1 cellular context compared by ENCODE assay signal in the genomic region with DNA sequence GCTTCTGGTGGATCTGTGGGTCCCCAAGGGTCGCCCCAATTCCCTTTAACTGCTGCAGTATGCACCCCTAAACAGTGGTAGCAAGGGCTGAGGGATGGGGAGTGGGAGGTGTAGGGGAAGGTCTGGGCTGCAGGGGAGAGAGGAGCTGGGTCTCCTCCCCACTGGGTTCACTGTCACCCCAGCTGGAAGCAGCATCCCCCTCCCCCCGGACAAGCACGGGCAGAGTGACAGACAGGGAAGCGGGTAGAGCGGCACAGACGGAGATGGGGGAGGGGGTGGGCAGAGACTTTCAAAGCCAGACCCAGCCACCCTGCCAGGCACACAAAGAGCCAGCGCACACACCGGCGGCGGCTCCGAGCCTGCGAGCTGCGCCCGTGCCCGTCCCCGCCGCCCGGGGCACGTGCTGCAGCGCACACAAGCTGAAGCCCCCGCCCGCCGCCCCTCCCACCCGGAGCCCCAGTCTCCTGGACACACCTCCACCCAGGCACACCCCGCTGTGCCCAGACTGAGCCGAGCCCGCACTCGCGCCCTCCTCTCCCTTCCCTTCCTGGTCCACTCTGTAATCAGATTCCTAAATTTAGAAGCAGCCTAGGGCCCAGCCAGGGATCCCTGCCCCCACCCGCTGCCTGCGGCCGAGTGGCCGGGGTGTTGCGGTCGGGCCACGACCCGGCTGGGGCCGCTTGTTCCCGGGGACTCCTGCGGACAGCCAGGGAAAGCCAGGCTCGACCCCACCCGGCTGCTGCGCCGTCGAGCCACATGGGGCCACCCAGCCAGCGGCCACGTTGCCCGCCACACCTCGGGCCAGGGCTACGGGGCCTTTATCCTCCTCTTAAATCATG.
TF ChIP-seq lines count a peak whose summit lies in the region.

No MANE protein-coding gene starts in this region.

TF ChIP-seq in K562, 482 proteins besides CTCF, POLR2A, EP300 and RAD21 (continued from another document):
- TF ChIP-seq, protein P1, sequence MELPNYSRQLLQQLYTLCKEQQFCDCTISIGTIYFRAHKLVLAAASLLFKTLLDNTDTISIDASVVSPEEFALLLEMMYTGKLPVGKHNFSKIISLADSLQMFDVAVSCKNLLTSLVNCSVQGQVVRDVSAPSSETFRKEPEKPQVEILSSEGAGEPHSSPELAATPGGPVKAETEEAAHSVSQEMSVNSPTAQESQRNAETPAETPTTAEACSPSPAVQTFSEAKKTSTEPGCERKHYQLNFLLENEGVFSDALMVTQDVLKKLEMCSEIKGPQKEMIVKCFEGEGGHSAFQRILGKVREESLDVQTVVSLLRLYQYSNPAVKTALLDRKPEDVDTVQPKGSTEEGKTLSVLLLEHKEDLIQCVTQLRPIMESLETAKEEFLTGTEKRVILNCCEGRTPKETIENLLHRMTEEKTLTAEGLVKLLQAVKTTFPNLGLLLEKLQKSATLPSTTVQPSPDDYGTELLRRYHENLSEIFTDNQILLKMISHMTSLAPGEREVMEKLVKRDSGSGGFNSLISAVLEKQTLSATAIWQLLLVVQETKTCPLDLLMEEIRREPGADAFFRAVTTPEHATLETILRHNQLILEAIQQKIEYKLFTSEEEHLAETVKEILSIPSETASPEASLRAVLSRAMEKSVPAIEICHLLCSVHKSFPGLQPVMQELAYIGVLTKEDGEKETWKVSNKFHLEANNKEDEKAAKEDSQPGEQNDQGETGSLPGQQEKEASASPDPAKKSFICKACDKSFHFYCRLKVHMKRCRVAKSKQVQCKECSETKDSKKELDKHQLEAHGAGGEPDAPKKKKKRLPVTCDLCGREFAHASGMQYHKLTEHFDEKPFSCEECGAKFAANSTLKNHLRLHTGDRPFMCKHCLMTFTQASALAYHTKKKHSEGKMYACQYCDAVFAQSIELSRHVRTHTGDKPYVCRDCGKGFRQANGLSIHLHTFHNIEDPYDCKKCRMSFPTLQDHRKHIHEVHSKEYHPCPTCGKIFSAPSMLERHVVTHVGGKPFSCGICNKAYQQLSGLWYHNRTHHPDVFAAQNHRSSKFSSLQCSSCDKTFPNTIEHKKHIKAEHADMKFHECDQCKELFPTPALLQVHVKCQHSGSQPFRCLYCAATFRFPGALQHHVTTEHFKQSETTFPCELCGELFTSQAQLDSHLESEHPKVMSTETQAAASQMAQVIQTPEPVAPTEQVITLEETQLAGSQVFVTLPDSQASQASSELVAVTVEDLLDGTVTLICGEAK (IDR thresholded peaks at IDR 0.05): no peak
- TF ChIP-seq, protein P1 (CRISPR knock-in tag; IDR thresholded peaks at IDR 0.05): 0 out of 2 replicates have a peak, but pooled peaks have one; percentile 12
- TF ChIP-seq, protein P2, sequence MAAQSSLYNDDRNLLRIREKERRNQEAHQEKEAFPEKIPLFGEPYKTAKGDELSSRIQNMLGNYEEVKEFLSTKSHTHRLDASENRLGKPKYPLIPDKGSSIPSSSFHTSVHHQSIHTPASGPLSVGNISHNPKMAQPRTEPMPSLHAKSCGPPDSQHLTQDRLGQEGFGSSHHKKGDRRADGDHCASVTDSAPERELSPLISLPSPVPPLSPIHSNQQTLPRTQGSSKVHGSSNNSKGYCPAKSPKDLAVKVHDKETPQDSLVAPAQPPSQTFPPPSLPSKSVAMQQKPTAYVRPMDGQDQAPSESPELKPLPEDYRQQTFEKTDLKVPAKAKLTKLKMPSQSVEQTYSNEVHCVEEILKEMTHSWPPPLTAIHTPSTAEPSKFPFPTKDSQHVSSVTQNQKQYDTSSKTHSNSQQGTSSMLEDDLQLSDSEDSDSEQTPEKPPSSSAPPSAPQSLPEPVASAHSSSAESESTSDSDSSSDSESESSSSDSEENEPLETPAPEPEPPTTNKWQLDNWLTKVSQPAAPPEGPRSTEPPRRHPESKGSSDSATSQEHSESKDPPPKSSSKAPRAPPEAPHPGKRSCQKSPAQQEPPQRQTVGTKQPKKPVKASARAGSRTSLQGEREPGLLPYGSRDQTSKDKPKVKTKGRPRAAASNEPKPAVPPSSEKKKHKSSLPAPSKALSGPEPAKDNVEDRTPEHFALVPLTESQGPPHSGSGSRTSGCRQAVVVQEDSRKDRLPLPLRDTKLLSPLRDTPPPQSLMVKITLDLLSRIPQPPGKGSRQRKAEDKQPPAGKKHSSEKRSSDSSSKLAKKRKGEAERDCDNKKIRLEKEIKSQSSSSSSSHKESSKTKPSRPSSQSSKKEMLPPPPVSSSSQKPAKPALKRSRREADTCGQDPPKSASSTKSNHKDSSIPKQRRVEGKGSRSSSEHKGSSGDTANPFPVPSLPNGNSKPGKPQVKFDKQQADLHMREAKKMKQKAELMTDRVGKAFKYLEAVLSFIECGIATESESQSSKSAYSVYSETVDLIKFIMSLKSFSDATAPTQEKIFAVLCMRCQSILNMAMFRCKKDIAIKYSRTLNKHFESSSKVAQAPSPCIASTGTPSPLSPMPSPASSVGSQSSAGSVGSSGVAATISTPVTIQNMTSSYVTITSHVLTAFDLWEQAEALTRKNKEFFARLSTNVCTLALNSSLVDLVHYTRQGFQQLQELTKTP (IDR thresholded peaks at IDR 0.05; ENCODE audit: low read depth in 1 of 2, partially characterized antibody in 2 of 2): peak in 1 of 2 experiments; percentile 43
- TF ChIP-seq CXXC5 (CRISPR knock-in tag; IDR thresholded peaks at IDR 0.05) (peak; percentile 60), ZKSCAN1 (IDR thresholded peaks at IDR 0.05; ENCODE audit: low read depth, low read length) (0 out of 2 replicates have a peak, but pooled peaks have one; percentile 15), MYC (IDR thresholded peaks at IDR 0.05; ENCODE audit: low read depth, low read length) (peak; percentile 11; the same call in 1 of the 2 replicates), MYC (CRISPR knock-in tag; IDR thresholded peaks at IDR 0.05; ENCODE audit: borderline replicate concordance, low read depth) (no peak), SLC30A9 (CRISPR knock-in tag; IDR thresholded peaks at IDR 0.05) (no peak), NCOA1 (IDR thresholded peaks at IDR 0.05; ENCODE audit: low read depth) (no peak), ATF7 (IDR thresholded peaks at IDR 0.05) (no peak), CHD4 (IDR thresholded peaks at IDR 0.05; ENCODE audit: insufficient read depth, insufficient replicate concordance, low read depth, low read length, poor library complexity, severe bottlenecking) (no peak), MEF2A (IDR thresholded peaks at IDR 0.05; ENCODE audit: control insufficient read depth, low read depth, low read length) (peak; percentile 79), MAZ (CRISPR knock-in tag; conservative IDR thresholded peaks at IDR 0.05 in 1 of 2, IDR thresholded peaks at IDR 0.05 in 1 of 2) (peak; percentile 4 to 28; a peak in 2 of 4 replicates), HMGN3 (IDR thresholded peaks at IDR 0.05; ENCODE audit: borderline replicate concordance, extremely low read depth, insufficient read length, low read depth, low read length) (peak; percentile 30), SMARCA5 (IDR thresholded peaks at IDR 0.05) (no peak), ADNP (tag; IDR thresholded peaks at IDR 0.05) (no peak), CCNT2 (IDR thresholded peaks at IDR 0.05; ENCODE audit: borderline replicate concordance, extremely low read depth, insufficient read length, low read depth, low read length) (peak; percentile 67), TAF1 (IDR thresholded peaks at IDR 0.05; ENCODE audit: control insufficient read depth, extremely low read depth, insufficient read depth, low read length, severe bottlenecking) (peak; percentile 45), NFIC (IDR thresholded peaks at IDR 0.05) (peak; percentile 14; the same call in 1 of the 2 replicates), CBX8 (IDR thresholded peaks at IDR 0.05; ENCODE audit: borderline replicate concordance, extremely low read depth, low read depth, low read length, poor library complexity, severe bottlenecking) (no peak), KDM1A (IDR thresholded peaks at IDR 0.05) (peak in 1 of 2 experiments; percentile 94; a peak in 2 of 4 replicates)
- TF ChIP-seq, protein P3, sequence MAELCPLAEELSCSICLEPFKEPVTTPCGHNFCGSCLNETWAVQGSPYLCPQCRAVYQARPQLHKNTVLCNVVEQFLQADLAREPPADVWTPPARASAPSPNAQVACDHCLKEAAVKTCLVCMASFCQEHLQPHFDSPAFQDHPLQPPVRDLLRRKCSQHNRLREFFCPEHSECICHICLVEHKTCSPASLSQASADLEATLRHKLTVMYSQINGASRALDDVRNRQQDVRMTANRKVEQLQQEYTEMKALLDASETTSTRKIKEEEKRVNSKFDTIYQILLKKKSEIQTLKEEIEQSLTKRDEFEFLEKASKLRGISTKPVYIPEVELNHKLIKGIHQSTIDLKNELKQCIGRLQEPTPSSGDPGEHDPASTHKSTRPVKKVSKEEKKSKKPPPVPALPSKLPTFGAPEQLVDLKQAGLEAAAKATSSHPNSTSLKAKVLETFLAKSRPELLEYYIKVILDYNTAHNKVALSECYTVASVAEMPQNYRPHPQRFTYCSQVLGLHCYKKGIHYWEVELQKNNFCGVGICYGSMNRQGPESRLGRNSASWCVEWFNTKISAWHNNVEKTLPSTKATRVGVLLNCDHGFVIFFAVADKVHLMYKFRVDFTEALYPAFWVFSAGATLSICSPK (IDR thresholded peaks at IDR 0.05; ENCODE audit: borderline replicate concordance): no peak
- TF ChIP-seq, protein P4, sequence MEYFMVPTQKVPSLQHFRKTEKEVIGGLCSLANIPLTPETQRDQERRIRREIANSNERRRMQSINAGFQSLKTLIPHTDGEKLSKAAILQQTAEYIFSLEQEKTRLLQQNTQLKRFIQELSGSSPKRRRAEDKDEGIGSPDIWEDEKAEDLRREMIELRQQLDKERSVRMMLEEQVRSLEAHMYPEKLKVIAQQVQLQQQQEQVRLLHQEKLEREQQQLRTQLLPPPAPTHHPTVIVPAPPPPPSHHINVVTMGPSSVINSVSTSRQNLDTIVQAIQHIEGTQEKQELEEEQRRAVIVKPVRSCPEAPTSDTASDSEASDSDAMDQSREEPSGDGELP (CRISPR knock-in tag; IDR thresholded peaks at IDR 0.05; ENCODE audit: borderline replicate concordance): peak; percentile 46; the same call in 1 of the 2 replicates
- TF ChIP-seq, protein P5, sequence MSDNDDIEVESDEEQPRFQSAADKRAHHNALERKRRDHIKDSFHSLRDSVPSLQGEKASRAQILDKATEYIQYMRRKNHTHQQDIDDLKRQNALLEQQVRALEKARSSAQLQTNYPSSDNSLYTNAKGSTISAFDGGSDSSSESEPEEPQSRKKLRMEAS (CRISPR knock-in tag; IDR thresholded peaks at IDR 0.05): peak; percentile 88
- TF ChIP-seq, protein P6, sequence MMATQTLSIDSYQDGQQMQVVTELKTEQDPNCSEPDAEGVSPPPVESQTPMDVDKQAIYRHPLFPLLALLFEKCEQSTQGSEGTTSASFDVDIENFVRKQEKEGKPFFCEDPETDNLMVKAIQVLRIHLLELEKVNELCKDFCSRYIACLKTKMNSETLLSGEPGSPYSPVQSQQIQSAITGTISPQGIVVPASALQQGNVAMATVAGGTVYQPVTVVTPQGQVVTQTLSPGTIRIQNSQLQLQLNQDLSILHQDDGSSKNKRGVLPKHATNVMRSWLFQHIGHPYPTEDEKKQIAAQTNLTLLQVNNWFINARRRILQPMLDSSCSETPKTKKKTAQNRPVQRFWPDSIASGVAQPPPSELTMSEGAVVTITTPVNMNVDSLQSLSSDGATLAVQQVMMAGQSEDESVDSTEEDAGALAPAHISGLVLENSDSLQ (IDR thresholded peaks at IDR 0.05): peak; percentile 78
- TF ChIP-seq, protein P7, sequence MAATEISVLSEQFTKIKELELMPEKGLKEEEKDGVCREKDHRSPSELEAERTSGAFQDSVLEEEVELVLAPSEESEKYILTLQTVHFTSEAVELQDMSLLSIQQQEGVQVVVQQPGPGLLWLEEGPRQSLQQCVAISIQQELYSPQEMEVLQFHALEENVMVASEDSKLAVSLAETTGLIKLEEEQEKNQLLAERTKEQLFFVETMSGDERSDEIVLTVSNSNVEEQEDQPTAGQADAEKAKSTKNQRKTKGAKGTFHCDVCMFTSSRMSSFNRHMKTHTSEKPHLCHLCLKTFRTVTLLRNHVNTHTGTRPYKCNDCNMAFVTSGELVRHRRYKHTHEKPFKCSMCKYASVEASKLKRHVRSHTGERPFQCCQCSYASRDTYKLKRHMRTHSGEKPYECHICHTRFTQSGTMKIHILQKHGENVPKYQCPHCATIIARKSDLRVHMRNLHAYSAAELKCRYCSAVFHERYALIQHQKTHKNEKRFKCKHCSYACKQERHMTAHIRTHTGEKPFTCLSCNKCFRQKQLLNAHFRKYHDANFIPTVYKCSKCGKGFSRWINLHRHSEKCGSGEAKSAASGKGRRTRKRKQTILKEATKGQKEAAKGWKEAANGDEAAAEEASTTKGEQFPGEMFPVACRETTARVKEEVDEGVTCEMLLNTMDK (IDR thresholded peaks at IDR 0.05; ENCODE audit: borderline replicate concordance, insufficient read depth, low read depth, low read length, poor library complexity, severe bottlenecking): peak; percentile 20
